Comparison of ENCODE assay signal across 10 cellular contexts in genomic region chr18:8603663-8604520, GRCh38. TPM values are rescaled to one million over a fixed set of nuclear protein-coding genes. Genes with fewer than 3 reads are reported as not detected.
DNase-seq lines count a peak whose midpoint lies in the region; ATAC-seq and TF ChIP-seq lines count a peak whose summit lies in the region.
"Had no signal": no experiment of that assay in that cellular context is flagged by ENCODE, and none has a peak within 500 bp of the region (broad histone marks: within the 10 kb centered on the region; RNA-seq: fewer than 3 reads in every experiment).

No MANE protein-coding gene starts in this region.

- DNase-seq in WTC11 (ENCODE audit: low spot score) = no peak
- DNase-seq in nephron progenitor cell = no peak
- no peak for DNase-seq in central memory CD4-positive, alpha-beta T cell
- no peak for DNase-seq in H7
- DNase-seq in NCI-H2029 (lab: John Stamatoyannopoulos, UW) = no peak
- no peak for DNase-seq in T1000 (lab: John Stamatoyannopoulos, UW)
- DNase-seq: esophagus squamous epithelium had no signal

- peaks cover 4% of the 10 kb centered on the region for H3K27me3 ChIP-seq in H7 (ENCODE audit: control insufficient read depth, insufficient read depth, low read length)
- H3K27me3 ChIP-seq: esophagus squamous epithelium had no signal

- H3K27me3 Mint-ChIP-seq in WTC11 (ENCODE audit: low read depth) (peaks cover 13% of the 10 kb centered on the region), nephron progenitor cell (ENCODE audit: low read depth, poor library complexity) (peaks cover 16% of the 10 kb centered on the region)

- H3K9me3 Mint-ChIP-seq in WTC11 (no peaks in the 10 kb centered on the region), nephron progenitor cell (no peaks in the 10 kb centered on the region)

- no peak overlapping the region for H3K4me3 Mint-ChIP-seq in WTC11
- peak overlapping the region; percentile 1 for H3K4me3 Mint-ChIP-seq in nephron progenitor cell

- H3K27ac Mint-ChIP-seq in WTC11 (peak overlapping the region; percentile 31; the same call in 1 of the 2 replicates), nephron progenitor cell (no peak overlapping the region)

- CTCF ChIA-PET in WTC11 (lab: Charles Lee) = no interaction called here

- no peaks in the 10 kb centered on the region for H3K36me3 Mint-ChIP-seq in WTC11
- no peaks in the 10 kb centered on the region for H3K36me3 Mint-ChIP-seq in nephron progenitor cell (ENCODE audit: low read depth)

- POLR2A ChIA-PET in WTC11 (lab: Charles Lee) = no interaction called here

- TF ChIP-seq CTCF in GM12875 (IDR thresholded peaks at IDR 0.05; ENCODE audit: borderline replicate concordance, insufficient read depth, low read depth, low read length) (no peak), WTC11 (IDR thresholded peaks at IDR 0.05) (no peak), nephron progenitor cell (IDR thresholded peaks at IDR 0.05) (no peak)

- H3K4me3 ChIP-seq in GM12875 (ENCODE audit: low read depth, low read length) (peak overlapping the region; percentile 8), H7 (ENCODE audit: insufficient read depth, low read depth, low read length) (no peak overlapping the region)
- H3K4me3 ChIP-seq: lung had no signal

- peak; percentile 24 for ATAC-seq in HG02642 (IDR thresholded peaks at IDR 0.05; ENCODE audit: poor library complexity, unreplicated experiment)
- ATAC-seq in WTC11 = no peak

- H3K4me1 Mint-ChIP-seq in WTC11 (peaks cover 25% of the 10 kb centered on the region), nephron progenitor cell (peaks cover 41% of the 10 kb centered on the region)

- H3K36me3 ChIP-seq in H7 (replicated peaks; ENCODE audit: control insufficient read depth, insufficient read depth, low read length) = no peaks in the 10 kb centered on the region
- H3K36me3 ChIP-seq: esophagus squamous epithelium had no signal

TF ChIP-seq in WTC11, 78 proteins besides CTCF, POLR2A, EP300 and RAD21 (continues in another document):
- TF ChIP-seq FOXJ3 (CRISPR knock-in tag; IDR thresholded peaks at IDR 0.05; ENCODE audit: borderline replicate concordance) = no peak
- no peak for TF ChIP-seq ARID4B (CRISPR knock-in tag; IDR thresholded peaks at IDR 0.05; ENCODE audit: borderline replicate concordance)
- no peak for TF ChIP-seq ZNF121 (CRISPR knock-in tag; IDR thresholded peaks at IDR 0.05)
- TF ChIP-seq ZNF232 (CRISPR knock-in tag; IDR thresholded peaks at IDR 0.05) = no peak
- no peak for TF ChIP-seq AR (CRISPR knock-in tag; IDR thresholded peaks at IDR 0.05)
- TF ChIP-seq GRHL2 (CRISPR knock-in tag; IDR thresholded peaks at IDR 0.05; ENCODE audit: insufficient replicate concordance, severe bottlenecking) = no peak
- no peak for TF ChIP-seq ZBTB43 (CRISPR knock-in tag; IDR thresholded peaks at IDR 0.05)
- TF ChIP-seq FOXP1 (CRISPR knock-in tag; IDR thresholded peaks at IDR 0.05; ENCODE audit: borderline replicate concordance) = no peak
- TF ChIP-seq OVOL2 (CRISPR knock-in tag; IDR thresholded peaks at IDR 0.05; ENCODE audit: borderline replicate concordance) = no peak
- no peak for TF ChIP-seq RORB (CRISPR knock-in tag; IDR thresholded peaks at IDR 0.05)
- no peak for TF ChIP-seq E2F4 (CRISPR knock-in tag; IDR thresholded peaks at IDR 0.05; ENCODE audit: borderline replicate concordance, low read depth)
- TF ChIP-seq ZNF138 (CRISPR knock-in tag; conservative IDR thresholded peaks at IDR 0.05) = no peak
- no peak for TF ChIP-seq SMAD4 (CRISPR knock-in tag; IDR thresholded peaks at IDR 0.05)
- no peak for TF ChIP-seq E2F5 (CRISPR knock-in tag; IDR thresholded peaks at IDR 0.05)

RNA-seq across cellular contexts. Expression of gene RAB12, which starts 5.3 kb away (rescaled TPM):
- total RNA-seq in WTC11 (2021) = 56.1 to 69.3 TPM (median 58.1 TPM) in 3 replicates
- total RNA-seq in H7 (2014; rRNA removed; shearing (Covaris generic)) = 24.0 and 30.4 TPM in 2 replicates
